5 cellular contexts compared by ENCODE assay signal in genomic region chr22:23337672-23338071, GRCh38.
A peak's percentile ranks its signal among the peaks of the same experiment; 100 is the strongest.
DNase-seq lines count a peak whose midpoint lies in the region; ATAC-seq, FAIRE-seq and TF ChIP-seq lines count a peak whose summit lies in the region.
"Not testable (repeated sequence)": the region's sequence is repeated elsewhere in the genome, so short reads cannot be mapped to it uniquely, and the experiment has no call there.

No MANE protein-coding gene starts in this region.

- intact Hi-C loops in Right ventricle myocardium inferior (cut with DNase I); heart right ventricle (cut with DNase I); left ventricle myocardium superior (cut with micrococcal nuclease); pancreas (cut with DNase I): not testable (repeated sequence)

- WGBS in heart right ventricle, 2 donors = 84 to 94% methylated on average over 3 to 6 of the region's 9 CpGs
- WGBS in pancreas, 2 donors = 82 to 89% methylated on average over 3 of the region's 9 CpGs

- not testable (repeated sequence) for TF ChIP-seq CTCF in heart right ventricle (IDR thresholded peaks at IDR 0.05); pancreas (IDR thresholded peaks at IDR 0.05)

- FAIRE-seq in pancreas (lab: Jason Lieb, UNC) = not testable (repeated sequence)

- not testable (repeated sequence) for H3K4me3 ChIP-seq in heart right ventricle, pancreas

- not testable (repeated sequence) for H3K27ac ChIP-seq in heart right ventricle, pancreas

- not testable (repeated sequence) for H3K4me1 ChIP-seq in heart right ventricle, pancreas

- not testable (repeated sequence) for H3K27me3 ChIP-seq in heart right ventricle, pancreas

- ATAC-seq in Right ventricle myocardium inferior (peak; percentile 28), heart right ventricle (peak in 5 of 8 donors; percentile 49 to 74 (median 59)), left ventricle myocardium superior (peak; percentile 70), left lobe of liver (peak; percentile 70), pancreas (peak; percentile 31 to 67 (median 60))

- H3K9me3 ChIP-seq in heart right ventricle, pancreas: not testable (repeated sequence)

- DNase-seq in Right ventricle myocardium inferior (ENCODE audit: missing footprints); heart right ventricle; left ventricle myocardium superior; left lobe of liver (ENCODE audit: low spot score); pancreas: not testable (repeated sequence)

- not testable (repeated sequence) for H3K36me3 ChIP-seq in heart right ventricle, pancreas
